In the genomic region with DNA sequence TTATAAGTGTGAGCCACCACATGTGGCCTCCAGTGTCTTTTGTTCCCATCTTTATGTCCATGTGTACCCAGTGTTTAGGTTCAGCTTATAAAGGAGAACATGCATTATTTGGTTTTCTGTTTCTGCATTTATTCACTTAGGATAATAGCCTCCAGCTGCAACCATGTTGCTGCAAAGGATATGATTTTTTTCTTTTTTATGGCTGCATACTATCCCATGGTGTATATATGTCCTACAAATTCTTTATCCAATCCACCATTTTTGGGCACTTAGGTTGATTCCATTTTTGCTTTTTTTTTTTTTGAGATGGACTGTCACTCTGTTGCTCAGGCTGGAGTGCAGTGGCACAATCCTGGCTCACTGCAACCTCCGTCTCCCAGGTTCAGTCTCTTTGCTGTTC, we compare ENCODE assay signal across 35 cellular contexts. TPM values are rescaled to one million over a fixed set of nuclear protein-coding genes. Genes with fewer than 3 reads are reported as not detected.
DNase-seq lines count a peak whose midpoint lies in the region; ATAC-seq, FAIRE-seq and TF ChIP-seq lines count a peak whose summit lies in the region.
"Had no signal": no experiment of that assay in that cellular context is flagged by ENCODE, and none has a peak within 500 bp of the region (broad histone marks: within the 10 kb centered on the region; RNA-seq: fewer than 3 reads in every experiment).

No MANE protein-coding gene starts in this region.

- no peak overlapping the region for H3K4me3 Mint-ChIP-seq in activated naive CD8-positive, alpha-beta T cell treated with anti-CD3 and anti-CD28 coated beads, Interleukin-2, amount 10 ng/mL, durations not matched to agents 7 days and 5 days
- H3K4me3 Mint-ChIP-seq in activated naive CD8-positive, alpha-beta T cell treated with anti-CD3 and anti-CD28 coated beads for 36 hours: no peak overlapping the region
- H3K4me3 Mint-ChIP-seq in nephron progenitor cell: no peak overlapping the region
- H3K4me3 Mint-ChIP-seq: B cell; CD14-positive monocyte; CD4-positive, alpha-beta memory T cell; CD4-positive, alpha-beta T cell; CD4-positive, CD25-positive, alpha-beta regulatory T cell; CD8-positive, alpha-beta memory T cell; CD8-positive, alpha-beta T cell had no signal

- H3K27me3 Mint-ChIP-seq in activated naive CD8-positive, alpha-beta T cell treated with anti-CD3 and anti-CD28 coated beads, Interleukin-2, amount 10 ng/mL, durations not matched to agents 7 days and 5 days: no peaks in the 10 kb centered on the region
- H3K27me3 Mint-ChIP-seq in activated naive CD8-positive, alpha-beta T cell treated with anti-CD3 and anti-CD28 coated beads for 36 hours: no peaks in the 10 kb centered on the region
- H3K27me3 Mint-ChIP-seq in nephron progenitor cell (ENCODE audit: low read depth, poor library complexity): no peaks in the 10 kb centered on the region
- H3K27me3 Mint-ChIP-seq: B cell; CD4-positive, alpha-beta memory T cell; CD4-positive, alpha-beta T cell; CD4-positive, CD25-positive, alpha-beta regulatory T cell; CD8-positive, alpha-beta memory T cell had no signal

- H3K4me1 ChIP-seq in HEK293 (ENCODE audit: control insufficient read depth, insufficient read depth, low read length) (no peaks in the 10 kb centered on the region), pancreas (no peaks in the 10 kb centered on the region)
- H3K4me1 ChIP-seq: A549, BE2C, BLaER1, Caco-2 had no signal

- H3K27ac ChIP-seq in HEK293 (ENCODE audit: extremely low read depth, low read depth, low read length): no peak overlapping the region
- H3K27ac ChIP-seq in pancreas: no peak overlapping the region
- H3K27ac ChIP-seq: 22Rv1; A549; BLaER1; BLaER1 treated with 17β-estradiol and CSF1 and Interleukin-3, amounts not matched to agents 10 nM and 100 nM; C4-2B had no signal

- POLR2A ChIA-PET in activated naive CD8-positive, alpha-beta T cell treated with anti-CD3 and anti-CD28 coated beads, Interleukin-2, amount 10 ng/mL, durations not matched to agents 7 days and 5 days (lab: Charles Lee): no interaction called here
- POLR2A ChIA-PET in HEK293 (lab: Yijun Ruan, JAX): no interaction called here

- H3K9me3 Mint-ChIP-seq in activated naive CD8-positive, alpha-beta T cell treated with anti-CD3 and anti-CD28 coated beads, Interleukin-2, amount 10 ng/mL, durations not matched to agents 7 days and 5 days: no peaks in the 10 kb centered on the region
- no peaks in the 10 kb centered on the region for H3K9me3 Mint-ChIP-seq in activated naive CD8-positive, alpha-beta T cell treated with anti-CD3 and anti-CD28 coated beads for 36 hours
- H3K9me3 Mint-ChIP-seq in nephron progenitor cell: no peaks in the 10 kb centered on the region
- H3K9me3 Mint-ChIP-seq: CD14-positive monocyte; CD4-positive, alpha-beta memory T cell; CD4-positive, alpha-beta T cell; CD8-positive, alpha-beta memory T cell; CD8-positive, alpha-beta T cell had no signal

- ATAC-seq in activated naive CD8-positive, alpha-beta T cell treated with anti-CD3 and anti-CD28 coated beads, Interleukin-2, amount 10 ng/mL, durations not matched to agents 7 days and 5 days (ENCODE audit: low read depth): no peak
- ATAC-seq in pancreas: no peak
- ATAC-seq: A549; CD8-positive, alpha-beta T cell had no signal

- H3K4me3 ChIP-seq in HEK293 (ENCODE audit: low read depth, low read length) (no peak overlapping the region), pancreas (no peak overlapping the region)
- H3K4me3 ChIP-seq: A549; BLaER1; BLaER1 treated with 17β-estradiol and CSF1 and Interleukin-3, amounts not matched to agents 10 nM and 100 nM had no signal

- H3K27me3 ChIP-seq in pancreas: no peaks in the 10 kb centered on the region
- H3K27me3 ChIP-seq: BE2C; BLaER1; BLaER1 treated with 17β-estradiol and CSF1 and Interleukin-3, amounts not matched to agents 10 nM and 100 nM had no signal

- CTCF ChIA-PET in HEK293 (lab: Yijun Ruan, JAX): no interaction called here

- TF ChIP-seq CTCF in HEK293 (tag by site-specific recombination; IDR thresholded peaks at IDR 0.05): no peak
- TF ChIP-seq CTCF in nephron progenitor cell (IDR thresholded peaks at IDR 0.05): no peak
- no peak for TF ChIP-seq CTCF in pancreas (IDR thresholded peaks at IDR 0.05)

- H3K9me3 ChIP-seq in HEK293 (ENCODE audit: control insufficient read depth, insufficient read depth, low read depth, low read length) (no peaks in the 10 kb centered on the region), pancreas (no peaks in the 10 kb centered on the region)
- H3K9me3 ChIP-seq: A549; BE2C; BLaER1; BLaER1 treated with 17β-estradiol and CSF1 and Interleukin-3, amounts not matched to agents 10 nM and 100 nM; Caco-2 had no signal

- FAIRE-seq in pancreas (lab: Jason Lieb, UNC): no peak
- FAIRE-seq: A204.1, A549, D721Med had no signal

- H3K36me3 Mint-ChIP-seq in activated naive CD8-positive, alpha-beta T cell treated with anti-CD3 and anti-CD28 coated beads, Interleukin-2, amount 10 ng/mL, durations not matched to agents 7 days and 5 days: peaks cover 29% of the 10 kb centered on the region
- H3K36me3 Mint-ChIP-seq in activated naive CD8-positive, alpha-beta T cell treated with anti-CD3 and anti-CD28 coated beads for 36 hours: peaks cover 36% of the 10 kb centered on the region
- H3K36me3 Mint-ChIP-seq in nephron progenitor cell (ENCODE audit: low read depth): peaks cover 69% of the 10 kb centered on the region

- H3K36me3 ChIP-seq in HEK293 (ENCODE audit: control insufficient read depth in 2 of 2, insufficient read depth in 1 of 2, low read length in 2 of 2): peaks cover 86 to 95% of the 10 kb centered on the region in 2 experiments
- H3K36me3 ChIP-seq in pancreas: no peaks in the 10 kb centered on the region
- H3K36me3 ChIP-seq: BE2C had no signal

- intact Hi-C loops in pancreas (cut with DNase I): no loop called here

- peak overlapping the region; percentile 38 for H3K27ac Mint-ChIP-seq in activated naive CD8-positive, alpha-beta T cell treated with anti-CD3 and anti-CD28 coated beads, Interleukin-2, amount 10 ng/mL, durations not matched to agents 7 days and 5 days
- H3K27ac Mint-ChIP-seq in activated naive CD8-positive, alpha-beta T cell treated with anti-CD3 and anti-CD28 coated beads for 36 hours: no peak overlapping the region
- H3K27ac Mint-ChIP-seq in nephron progenitor cell: peak overlapping the region; percentile 80
- H3K27ac Mint-ChIP-seq: B cell; CD4-positive, alpha-beta T cell; CD8-positive, alpha-beta memory T cell; CD8-positive, alpha-beta T cell had no signal

- no peak for DNase-seq in activated naive CD8-positive, alpha-beta T cell treated with anti-CD3 and anti-CD28 coated beads, Interleukin-2, amount 10 ng/mL, durations not matched to agents 7 days and 5 days
- DNase-seq in activated naive CD8-positive, alpha-beta T cell treated with anti-CD3 and anti-CD28 coated beads for 36 hours: no peak
- no peak for DNase-seq in nephron progenitor cell
- no peak for DNase-seq in pancreas
- DNase-seq in ACHN: no peak
- DNase-seq: 8988T; AML-193; BE2C; C1 segment of cervical spinal cord; Caco-2; Calu3; CD4-positive, alpha-beta memory T cell; CD4-positive, alpha-beta T cell; CD4-positive, CD25-positive, alpha-beta regulatory T cell; CD8-positive, alpha-beta memory T cell; CD8-positive, alpha-beta T cell; COR-L47; DMS 273 treated with DMSO at 0.1 percent for 48 hours; DMS153; DMS53; DMS79; DMS79 treated with DMSO at 0.1 percent for 48 hours; DND-41; EL had no signal

- in situ Hi-C loops in ACHN (cut with HindIII; ENCODE audit: low pct_ligation_motif_present, low pct_unique_long_range_greater_than_20kb, low sequenced_read_pairs): no loop called here

- WGBS in pancreas, 2 donors: 100% methylated on average over 1 of the region's 1 CpG

- H3K4me1 Mint-ChIP-seq in activated naive CD8-positive, alpha-beta T cell treated with anti-CD3 and anti-CD28 coated beads, Interleukin-2, amount 10 ng/mL, durations not matched to agents 7 days and 5 days: peaks cover 1% of the 10 kb centered on the region
- no peaks in the 10 kb centered on the region for H3K4me1 Mint-ChIP-seq in activated naive CD8-positive, alpha-beta T cell treated with anti-CD3 and anti-CD28 coated beads for 36 hours
- no peaks in the 10 kb centered on the region for H3K4me1 Mint-ChIP-seq in nephron progenitor cell
- H3K4me1 Mint-ChIP-seq: B cell; CD4-positive, alpha-beta memory T cell; CD4-positive, CD25-positive, alpha-beta regulatory T cell; CD8-positive, alpha-beta memory T cell had no signal

TF ChIP-seq in HEK293, 187 proteins besides CTCF, POLR2A, EP300 and RAD21:
- peak; percentile 94 for TF ChIP-seq ZNF146 (tag by site-specific recombination; IDR thresholded peaks at IDR 0.05)
- no peak for TF ChIP-seq MEIS1 (CRISPR knock-in tag; IDR thresholded peaks at IDR 0.05; ENCODE audit: borderline replicate concordance)

RNA-seq across cellular contexts. Expression of gene ATAD5, which starts 32.9 kb away (rescaled TPM):
- 10 to 100 TPM; 25.8 to 29.7 TPM for total RNA-seq in activated naive CD8-positive, alpha-beta T cell treated with anti-CD3 and anti-CD28 coated beads, Interleukin-2, amount 10 ng/mL, durations not matched to agents 7 days and 5 days
- total RNA-seq in activated naive CD8-positive, alpha-beta T cell treated with anti-CD3 and anti-CD28 coated beads for 36 hours: 10 to 100 TPM; 32.1 to 33.4 TPM
- total RNA-seq in pancreas: under 1 TPM; 0.35 to 0.95 (median 0.55) TPM
- polyA plus RNA-seq in pancreas: under 1 TPM; 0.19 to 0.49 TPM

RNA-seq across cellular contexts. Expression of gene CRLF3, which starts 40.1 kb away (rescaled TPM):
- total RNA-seq in activated naive CD8-positive, alpha-beta T cell treated with anti-CD3 and anti-CD28 coated beads, Interleukin-2, amount 10 ng/mL, durations not matched to agents 7 days and 5 days: 10 to 100 TPM; 77.2 to 79.5 TPM
- 10 to 100 TPM; 45.4 TPM for total RNA-seq in activated naive CD8-positive, alpha-beta T cell treated with anti-CD3 and anti-CD28 coated beads for 36 hours
- 1 to 10 TPM; 2.6 to 8.0 (median 3.2) TPM for total RNA-seq in pancreas
- 1 to 10 TPM; 2.5 to 2.7 TPM for polyA plus RNA-seq in pancreas

RNA-seq across cellular contexts. Expression of gene TEFM, which starts 41.4 kb away (rescaled TPM):
- total RNA-seq in activated naive CD8-positive, alpha-beta T cell treated with anti-CD3 and anti-CD28 coated beads, Interleukin-2, amount 10 ng/mL, durations not matched to agents 7 days and 5 days: 10 to 100 TPM; 15.3 to 16.6 TPM
- total RNA-seq in activated naive CD8-positive, alpha-beta T cell treated with anti-CD3 and anti-CD28 coated beads for 36 hours: 10 to 100 TPM; 13.2 to 14.0 TPM
- 1 to 10 TPM; 3.2 to 6.9 (median 5.5) TPM for total RNA-seq in pancreas
- polyA plus RNA-seq in pancreas: 1 to 10 TPM; 3.6 to 6.3 TPM

RNA-seq across cellular contexts. Expression of gene ADAP2, which starts 57.1 kb away (rescaled TPM):
- 1 to 10 TPM; 2.2 to 2.4 TPM for total RNA-seq in activated naive CD8-positive, alpha-beta T cell treated with anti-CD3 and anti-CD28 coated beads, Interleukin-2, amount 10 ng/mL, durations not matched to agents 7 days and 5 days
- under 1 TPM; 0.19 to 0.42 TPM for total RNA-seq in activated naive CD8-positive, alpha-beta T cell treated with anti-CD3 and anti-CD28 coated beads for 36 hours
- total RNA-seq in pancreas: 10 to 100 TPM in 1 of 6 donors, 1 to 10 TPM in 5; 2.1 to 13.3 (median 3.3) TPM
- polyA plus RNA-seq in pancreas: 1 to 10 TPM; 2.7 to 3.9 TPM
- total RNA-seq: A673 had no signal
- polyA plus RNA-seq: CD4-positive, alpha-beta memory T cell; CD4-positive, CD25-positive, alpha-beta regulatory T cell; CD8-positive, alpha-beta memory T cell had no signal

Comparison
In these comparisons a context has a peak if more than half of its experiments do, and no peak if none do; other contexts are left out.
1. RNA of gene ATAD5, which starts 32.9 kb away (total RNA-seq): 32.1 to 33.4 TPM in activated naive CD8-positive, alpha-beta T cell treated with anti-CD3 and anti-CD28 coated beads for 36 hours and 25.8 to 29.7 TPM in activated naive CD8-positive, alpha-beta T cell treated with anti-CD3 and anti-CD28 coated beads, Interleukin-2, amount 10 ng/mL, durations not matched to agents 7 days and 5 days; 0.35 to 0.95 TPM in pancreas; every median in the first group is over 10 times any median in the second.
2. RNA of gene CRLF3, which starts 40.1 kb away (total RNA-seq): 77.2 to 79.5 TPM in activated naive CD8-positive, alpha-beta T cell treated with anti-CD3 and anti-CD28 coated beads, Interleukin-2, amount 10 ng/mL, durations not matched to agents 7 days and 5 days and 45.4 TPM in activated naive CD8-positive, alpha-beta T cell treated with anti-CD3 and anti-CD28 coated beads for 36 hours; 2.6 to 8.0 TPM in pancreas; every median in the first group is over 4 times any median in the second.